ENCODE assay signal across 1 cellular context in genomic region chr1:27357281-27358037, GRCh38.
TF ChIP-seq lines count a peak whose summit lies in the region.

No MANE protein-coding gene starts in this region.

TF ChIP-seq in K562, 482 proteins besides CTCF, POLR2A, EP300 and RAD21 (continued from another document):
- no peak for TF ChIP-seq CGGBP1 (CRISPR knock-in tag; IDR thresholded peaks at IDR 0.05)
- peak; percentile 78; the same call in 1 of the 2 replicates for TF ChIP-seq TFAP4 (CRISPR knock-in tag; IDR thresholded peaks at IDR 0.05; ENCODE audit: borderline replicate concordance)
- no peak for TF ChIP-seq CHD1 (IDR thresholded peaks at IDR 0.05; ENCODE audit: low read length)
- no peak for TF ChIP-seq SREBF2 (CRISPR knock-in tag; IDR thresholded peaks at IDR 0.05)
- peak in 1 of 2 experiments; percentile 54; a peak in 1 of 4 replicates for TF ChIP-seq TEAD1 (CRISPR knock-in tag; IDR thresholded peaks at IDR 0.05)
